Comparison of ENCODE assay signal across 21 cellular contexts in genomic region chr9:95769473-95769872, GRCh38.
"Had no signal": no experiment of that assay in that cellular context is flagged by ENCODE, and none has a peak within 500 bp of the region (broad histone marks: within the 10 kb centered on the region; RNA-seq: fewer than 3 reads in every experiment).

No MANE protein-coding gene starts in this region.

- H3K4me1 ChIP-seq: psoas muscle had no signal

- ATAC-seq: left ventricle myocardium superior; lower lobe of right lung; natural killer cell; psoas muscle; right cardiac atrium; stimulated activated effector memory CD8-positive, alpha-beta T cell treated with anti-CD3 and anti-CD28 coated beads, Interleukin-12 subunit alpha, Interleukin-12 subunit beta, amount 100 ng/mL, for 72 hours had no signal

- FAIRE-seq: frontal cortex, keratinocyte, urothelium cell line had no signal

- DNase-seq: dorsolateral prefrontal cortex; effector CD4-positive, alpha-beta T cell; left ventricle myocardium superior; lower lobe of right lung; natural killer cell; occipital lobe; ovary; posterior cingulate gyrus; psoas muscle; sigmoid colon; stimulated activated CD4-positive, alpha-beta T cell treated with anti-CD3 and anti-CD28 coated beads, Interleukin-2, amount 100 ng/mL, for 24 hours; stimulated activated CD4-positive, alpha-beta T cell treated with anti-CD3 and anti-CD28 coated beads, Interleukin-4, amount 100 ng/mL, for 24 hours; stimulated activated naive CD4-positive, alpha-beta T cell treated with Interleukin-2 at 50 U/mL for 16 hours; stomach; thyroid gland had no signal

- H3K9me3 Mint-ChIP-seq: natural killer cell; stimulated activated effector memory CD8-positive, alpha-beta T cell treated with anti-CD3 and anti-CD28 coated beads, Interleukin-12 subunit alpha, Interleukin-12 subunit beta, amount 100 ng/mL, for 72 hours; type B pancreatic cell had no signal

- H3K36me3 Mint-ChIP-seq: natural killer cell; stimulated activated effector memory CD8-positive, alpha-beta T cell treated with anti-CD3 and anti-CD28 coated beads, Interleukin-12 subunit alpha, Interleukin-12 subunit beta, amount 100 ng/mL, for 72 hours; type B pancreatic cell had no signal

- H3K27ac ChIP-seq: dorsolateral prefrontal cortex, lower lobe of right lung, ovary, psoas muscle, sigmoid colon, stomach, thyroid gland had no signal

- H3K36me3 ChIP-seq: lower lobe of right lung, ovary, sigmoid colon, stomach, thyroid gland had no signal

- H3K9me3 ChIP-seq: lower lobe of right lung, ovary, psoas muscle, sigmoid colon, stomach, thyroid gland had no signal

- H3K4me3 Mint-ChIP-seq: natural killer cell; stimulated activated effector memory CD8-positive, alpha-beta T cell treated with anti-CD3 and anti-CD28 coated beads, Interleukin-12 subunit alpha, Interleukin-12 subunit beta, amount 100 ng/mL, for 72 hours; type B pancreatic cell had no signal

- H3K27ac Mint-ChIP-seq: natural killer cell; stimulated activated effector memory CD8-positive, alpha-beta T cell treated with anti-CD3 and anti-CD28 coated beads, Interleukin-12 subunit alpha, Interleukin-12 subunit beta, amount 100 ng/mL, for 72 hours had no signal

- H3K4me3 ChIP-seq: dorsolateral prefrontal cortex, lower lobe of right lung, ovary, psoas muscle, sigmoid colon, stomach, thyroid gland had no signal

- H3K27me3 ChIP-seq: ovary, sigmoid colon, stomach, thyroid gland had no signal
